In the genomic region with DNA sequence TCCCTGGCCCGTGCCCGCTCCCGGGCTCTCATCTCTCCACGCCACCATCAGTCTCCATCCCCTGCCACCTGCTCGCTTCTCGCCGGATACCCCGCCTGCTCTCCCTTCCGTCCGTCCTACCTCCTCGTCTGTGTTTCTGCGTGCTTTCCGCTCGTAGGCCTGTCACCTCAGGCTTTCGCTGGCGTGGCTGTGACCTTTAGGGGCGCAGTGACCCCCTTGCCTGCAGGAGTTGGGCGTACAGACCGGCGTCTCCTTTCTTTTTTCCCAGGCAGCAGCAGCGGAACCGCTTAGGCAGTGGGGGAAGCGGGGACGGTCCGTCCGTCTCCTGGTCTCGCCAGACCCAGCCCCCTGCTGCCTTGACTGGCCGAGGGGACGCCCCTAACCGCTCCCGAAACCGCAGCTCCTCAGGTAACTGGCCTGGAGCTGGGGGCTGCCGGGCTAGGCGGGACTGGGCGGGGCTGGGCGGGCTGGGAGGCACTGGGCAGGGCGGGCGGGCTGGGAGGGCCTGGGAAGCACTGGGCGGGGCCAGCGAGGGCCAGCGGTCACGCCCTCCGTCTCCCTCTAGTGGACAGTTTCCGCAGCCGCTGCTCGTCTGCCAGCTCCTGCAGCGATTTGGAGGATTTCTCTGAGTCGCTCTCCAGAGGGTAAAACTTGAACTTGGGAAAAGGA, we compare ENCODE assay signal across 8 cellular contexts. TPM values are rescaled to one million over a fixed set of nuclear protein-coding genes. Genes with fewer than 3 reads are reported as not detected.
DNase-seq lines count a peak whose midpoint lies in the region; ATAC-seq and TF ChIP-seq lines count a peak whose summit lies in the region.

No MANE protein-coding gene starts in this region.

- ATAC-seq in HG03439 (IDR thresholded peaks at IDR 0.05; ENCODE audit: unreplicated experiment), result peak; percentile 53
- ATAC-seq in GM18502 (IDR thresholded peaks at IDR 0.05; ENCODE audit: poor library complexity, unreplicated experiment), result no peak

- H3K27me3 ChIP-seq in mononuclear cell (ENCODE audit: insufficient read depth, low read length), result peaks cover 15% of the 10 kb centered on the region

- peak; percentile 80 for TF ChIP-seq CTCF in endothelial cell (IDR thresholded peaks at IDR 0.05; ENCODE audit: unreplicated experiment)

- H3K4me3 Mint-ChIP-seq in endothelial cell (ENCODE audit: unreplicated experiment), result peak overlapping the region; percentile 69

- no peaks in the 10 kb centered on the region for H3K9me3 ChIP-seq in mononuclear cell (ENCODE audit: low read depth, low read length)

- H3K27me3 Mint-ChIP-seq in endothelial cell (ENCODE audit: unreplicated experiment), result peaks cover 16% of the 10 kb centered on the region

- H3K4me1 Mint-ChIP-seq in endothelial cell (ENCODE audit: unreplicated experiment), result peaks cover 11% of the 10 kb centered on the region

- H3K9me3 Mint-ChIP-seq in endothelial cell (ENCODE audit: unreplicated experiment), result no peaks in the 10 kb centered on the region

- DNase-seq in ELF-1 (ENCODE audit: low read depth, low spot score) (peak; percentile 87), NCI-H774 (lab: John Stamatoyannopoulos, UW) (peak; percentile 72), endothelial cell (ENCODE audit: low spot score) (peak; percentile 88)
- peak; percentile 43 for DNase-seq in activated CD8-positive, alpha-beta memory T cell treated with anti-CD3 and anti-CD28 coated beads, Interleukin-2, amount 50 U/mL, for 1 hour (ENCODE audit: extremely low read depth)
- DNase-seq in stimulated activated CD8-positive, alpha-beta memory T cell treated with anti-CD3 and anti-CD28 coated beads, Interleukin-15, amount 100 ng/mL, for 48 hours (ENCODE audit: low read depth in 2 of 2), result peak; percentile 71

- peaks cover 26% of the 10 kb centered on the region for H3K4me1 ChIP-seq in mononuclear cell (ENCODE audit: insufficient read depth, low read length)

- H3K4me3 ChIP-seq in mononuclear cell (ENCODE audit: low read length), result peak overlapping the region; percentile 60

- H3K27ac Mint-ChIP-seq in endothelial cell (ENCODE audit: unreplicated experiment), result peak overlapping the region; percentile 42

- peaks cover 3% of the 10 kb centered on the region for H3K36me3 Mint-ChIP-seq in endothelial cell (ENCODE audit: low read depth, unreplicated experiment)

RNA-seq across cellular contexts. Expression of gene PGLYRP1, which starts 6.3 kb away (rescaled TPM):
- total RNA-seq in endothelial cell (ENCODE audit: unreplicated experiment) (0.54 TPM), mononuclear cell (not detected)

RNA-seq across cellular contexts. Expression of gene CCDC61, which starts 21.3 kb away (rescaled TPM):
- 9.5 TPM for total RNA-seq in endothelial cell (ENCODE audit: unreplicated experiment)
- 0.94 TPM for total RNA-seq in mononuclear cell

RNA-seq across cellular contexts. Expression of gene IGFL4, which starts 24.2 kb away (rescaled TPM):
- total RNA-seq in endothelial cell (ENCODE audit: unreplicated experiment) (not detected), mononuclear cell (0.10 TPM)

RNA-seq across cellular contexts. Expression of gene NOVA2, which starts 42.9 kb away (rescaled TPM):
- 86.0 TPM for total RNA-seq in endothelial cell (ENCODE audit: unreplicated experiment)
- total RNA-seq in mononuclear cell, result under 0.01 TPM
